1 cellular context compared by ENCODE assay signal in genomic region chr6:30066577-30067459, GRCh38.
A peak's percentile ranks its signal among the peaks of the same experiment; 100 is the strongest.
TF ChIP-seq lines count a peak whose summit lies in the region.

PPP1R11 (plus strand) TSS chr6:30067198; CDS start chr6:30067411, 213 bp downstream.

TF ChIP-seq in K562, 482 proteins besides CTCF, POLR2A, EP300 and RAD21 (continued from another document and continues in another):
- TF ChIP-seq ID3 (CRISPR knock-in tag; IDR thresholded peaks at IDR 0.05): no peak
- TF ChIP-seq ID3 (tag; IDR thresholded peaks at IDR 0.05): no peak; the same call in 1 of the 2 replicates
- no peak; the same call in 1 of the 2 replicates for TF ChIP-seq LEF1 (IDR thresholded peaks at IDR 0.05)
- TF ChIP-seq ZNF274 (IDR thresholded peaks at IDR 0.05; ENCODE audit: borderline replicate concordance, low read depth, low read length): no peak
- TF ChIP-seq NFIC (IDR thresholded peaks at IDR 0.05): peak; percentile 30
- TF ChIP-seq MNT (conservative IDR thresholded peaks at IDR 0.05): peak; percentile 97 to 99
- TF ChIP-seq MBD2 (IDR thresholded peaks at IDR 0.05; ENCODE audit: borderline replicate concordance, low read depth): peak; percentile 59
- no peak for TF ChIP-seq HDAC3 (IDR thresholded peaks at IDR 0.05; ENCODE audit: borderline replicate concordance, partially characterized antibody)
- no peak for TF ChIP-seq ZNF444 (CRISPR knock-in tag; IDR thresholded peaks at IDR 0.05)
- no peak for TF ChIP-seq HLTF (IDR thresholded peaks at IDR 0.05)
- TF ChIP-seq ZNF398 (CRISPR knock-in tag; IDR thresholded peaks at IDR 0.05): no peak
- no peak for TF ChIP-seq TEAD2 (tag; IDR thresholded peaks at IDR 0.05)
- no peak; the same call in 1 of the 2 replicates for TF ChIP-seq CREB3 (tag; conservative IDR thresholded peaks at IDR 0.05; ENCODE audit: low read depth)
- peak; percentile 13; the same call in 1 of the 2 replicates for TF ChIP-seq TFE3 (CRISPR knock-in tag; IDR thresholded peaks at IDR 0.05)
- TF ChIP-seq TCF3 (CRISPR knock-in tag; IDR thresholded peaks at IDR 0.05): peak; percentile 29
- peak; percentile 90 for TF ChIP-seq ZBTB26 (CRISPR knock-in tag; IDR thresholded peaks at IDR 0.05)
- peak; percentile 58 for TF ChIP-seq SAP30 (IDR thresholded peaks at IDR 0.05; ENCODE audit: borderline replicate concordance, insufficient read depth, low read depth, low read length, poor library complexity, severe bottlenecking)
- TF ChIP-seq SMAD1 (IDR thresholded peaks at IDR 0.05; ENCODE audit: low read depth, low read length, partially characterized antibody): no peak
- no peak for TF ChIP-seq SAFB2 (IDR thresholded peaks at IDR 0.05; ENCODE audit: borderline replicate concordance, low read depth, low read length, severe bottlenecking)
- TF ChIP-seq ARID2 (IDR thresholded peaks at IDR 0.05): no peak
- TF ChIP-seq NR2C2 (CRISPR knock-in tag; IDR thresholded peaks at IDR 0.05): peak; percentile 27; the same call in 1 of the 2 replicates
- TF ChIP-seq NR2C2 (tag; IDR thresholded peaks at IDR 0.05): peak; percentile 97
- no peak for TF ChIP-seq ZNF184 (CRISPR knock-in tag; IDR thresholded peaks at IDR 0.05)
- no peak for TF ChIP-seq COPS2 (conservative IDR thresholded peaks at IDR 0.05)
- peak; percentile 57 for TF ChIP-seq ZBED1 (IDR thresholded peaks at IDR 0.05)
- TF ChIP-seq GABPB2 (CRISPR knock-in tag; conservative IDR thresholded peaks at IDR 0.05): no peak
- no peak for TF ChIP-seq HNRNPUL1 (IDR thresholded peaks at IDR 0.05; ENCODE audit: low read length)
- no peak for TF ChIP-seq MCM5 (IDR thresholded peaks at IDR 0.05; ENCODE audit: low read depth)
- no peak for TF ChIP-seq MTF1 (CRISPR knock-in tag; IDR thresholded peaks at IDR 0.05; ENCODE audit: borderline replicate concordance)
- no peak for TF ChIP-seq RBM34 (IDR thresholded peaks at IDR 0.05; ENCODE audit: borderline replicate concordance, insufficient read depth, low read length)
- no peak for TF ChIP-seq TSHZ1 (CRISPR knock-in tag; IDR thresholded peaks at IDR 0.05)
- peak; percentile 97 for TF ChIP-seq EGR1 (conservative IDR thresholded peaks at IDR 0.05)
- TF ChIP-seq BCOR (IDR thresholded peaks at IDR 0.05): no peak
- TF ChIP-seq CC2D1A (IDR thresholded peaks at IDR 0.05): no peak
- TF ChIP-seq FOSL1 (tag; conservative IDR thresholded peaks at IDR 0.05): peak; percentile 91
- TF ChIP-seq ZNF134 (CRISPR knock-in tag; conservative IDR thresholded peaks at IDR 0.05): peak; percentile 10; the same call in 1 of the 2 replicates
- TF ChIP-seq POLR3G (IDR thresholded peaks at IDR 0.05; ENCODE audit: extremely low read depth, insufficient read length, insufficient replicate concordance): no peak
- TF ChIP-seq E2F8 (IDR thresholded peaks at IDR 0.05; ENCODE audit: low read depth, partially characterized antibody): peak; percentile 98
- TF ChIP-seq RBM15 (IDR thresholded peaks at IDR 0.05; ENCODE audit: insufficient read depth, low read length): no peak
- TF ChIP-seq BHLHE40 (IDR thresholded peaks at IDR 0.05; ENCODE audit: low read length): peak; percentile 95
- no peak for TF ChIP-seq HOMEZ (CRISPR knock-in tag; IDR thresholded peaks at IDR 0.05)
- no peak for TF ChIP-seq FOXJ2 (tag; IDR thresholded peaks at IDR 0.05)
- no peak for TF ChIP-seq ZNF311 (CRISPR knock-in tag; IDR thresholded peaks at IDR 0.05)
- TF ChIP-seq HIVEP1 (CRISPR knock-in tag; IDR thresholded peaks at IDR 0.05): 0 out of 2 replicates have a peak, but pooled peaks have one; percentile 48
- TF ChIP-seq ZC3H8 (IDR thresholded peaks at IDR 0.05): no peak
- TF ChIP-seq BRF2 (IDR thresholded peaks at IDR 0.05; ENCODE audit: borderline replicate concordance, insufficient read depth, insufficient read length): no peak
- peak; percentile 66 for TF ChIP-seq PHF8 (IDR thresholded peaks at IDR 0.05; ENCODE audit: borderline replicate concordance, low read length)
